ENCODE assay signal across 8 cellular contexts in genomic region chr21:39441502-39442475, GRCh38. TPM values are rescaled to one million over a fixed set of nuclear protein-coding genes. Genes with fewer than 3 reads are reported as not detected.
DNase-seq lines count a peak whose midpoint lies in the region; ATAC-seq and TF ChIP-seq lines count a peak whose summit lies in the region.

No MANE protein-coding gene starts in this region.

- DNase-seq in GM13977 (ENCODE audit: low spot score) (peak; percentile 56), Kasumi-1 (lab: John Stamatoyannopoulos, UW) (peak; percentile 90 to 94), SK-N-DZ (ENCODE audit: low spot score) (peak; percentile 52), choroid plexus epithelial cell (ENCODE audit: low read depth) (peak; percentile 79), myocyte (ENCODE audit: low read depth) (peak; percentile 87), GM19238 (ENCODE audit: insufficient read length, low spot score) (no peak)

- TF ChIP-seq CTCF in C4-2B (conservative IDR thresholded peaks at IDR 0.05), result peak; percentile 86
- peak; percentile 70 for TF ChIP-seq CTCF in GM13977 (IDR thresholded peaks at IDR 0.05; ENCODE audit: extremely low read depth, insufficient read depth, missing control alignments)
- TF ChIP-seq CTCF in choroid plexus epithelial cell (conservative IDR thresholded peaks at IDR 0.05; ENCODE audit: low read depth, low read length), result peak; percentile 87

- H3K27ac ChIP-seq in C4-2B, result no peak overlapping the region

- no peak for ATAC-seq in HG02852 (IDR thresholded peaks at IDR 0.05; ENCODE audit: unreplicated experiment)

- in situ Hi-C loops in GM13977 (cut with MboI; ENCODE audit: low pct_unique_long_range_greater_than_20kb, low sequenced_read_pairs, unreplicated experiment), result no loop called here

- H3K4me3 ChIP-seq in choroid plexus epithelial cell (ENCODE audit: low read depth, low read length), result no peak overlapping the region

RNA-seq across cellular contexts. Expression of gene LCA5L, which starts 3.8 kb away (rescaled TPM):
- polyA plus RNA-seq in SK-N-DZ (2014; cell fraction: cytosol; rRNA removed), result 0.92 and 1.3 TPM in 2 replicates
- polyA plus RNA-seq in SK-N-DZ (2014; cell fraction: nucleus; rRNA removed), result 0.13 and 0.76 TPM in 2 replicates
- 2.2 and 2.7 TPM in 2 replicates for total RNA-seq in myocyte
- 1.6 TPM for polyA plus RNA-seq in myocyte (2012)

RNA-seq across cellular contexts. Expression of gene SH3BGR, which starts 10.0 kb away (rescaled TPM):
- polyA plus RNA-seq in SK-N-DZ (2014; cell fraction: cytosol; rRNA removed), result 0.98 and 2.0 TPM in 2 replicates
- 2.7 and 4.6 TPM in 2 replicates for polyA plus RNA-seq in SK-N-DZ (2014; cell fraction: nucleus; rRNA removed)
- total RNA-seq in myocyte, result 17.4 and 24.5 TPM in 2 replicates
- polyA plus RNA-seq in myocyte (2012), result 23.8 TPM
